Comparison of ENCODE assay signal across 8 cellular contexts in genomic region chr22:37626144-37626543, GRCh38. TPM values are rescaled to one million over a fixed set of nuclear protein-coding genes. Genes with fewer than 3 reads are reported as not detected.
DNase-seq lines count a peak whose midpoint lies in the region; ATAC-seq and TF ChIP-seq lines count a peak whose summit lies in the region.
"Had no signal": no experiment of that assay in that cellular context is flagged by ENCODE, and none has a peak within 500 bp of the region (broad histone marks: within the 10 kb centered on the region; RNA-seq: fewer than 3 reads in every experiment).

No MANE protein-coding gene starts in this region.

- peaks cover 3% of the 10 kb centered on the region for H3K36me3 Mint-ChIP-seq in CD4-positive, CD25-positive, alpha-beta regulatory T cell

- peaks cover 59% of the 10 kb centered on the region for H3K4me1 ChIP-seq in CD4-positive, CD25-positive, alpha-beta regulatory T cell (ENCODE audit: control insufficient read depth, insufficient read depth, low read length, poor library complexity, severe bottlenecking)

- no peak for TF ChIP-seq CTCF in astrocyte of the cerebellum (IDR thresholded peaks at IDR 0.05; ENCODE audit: low read depth, low read length, missing control alignments)

- no peaks in the 10 kb centered on the region for H3K27me3 ChIP-seq in CD4-positive, CD25-positive, alpha-beta regulatory T cell (ENCODE audit: control insufficient read depth, insufficient read depth, low read length)

- peak overlapping the region in 1 of 4 donors; percentile 31 for H3K4me3 Mint-ChIP-seq in CD4-positive, CD25-positive, alpha-beta regulatory T cell

- DNase-seq in CD4-positive, CD25-positive, alpha-beta regulatory T cell = no peak
- DNase-seq in astrocyte of the cerebellum (ENCODE audit: low read depth) (peak; percentile 28), mucosa of gallbladder (ENCODE audit: low spot score) (peak; percentile 59), NCI-H69 (lab: John Stamatoyannopoulos, UW) (no peak)
- DNase-seq: DMS79 treated with DMSO at 0.1 percent for 48 hours, NCI-H1694 had no signal

- no peaks in the 10 kb centered on the region for H3K36me3 ChIP-seq in CD4-positive, CD25-positive, alpha-beta regulatory T cell (ENCODE audit: control insufficient read depth, insufficient read depth, low read length)

- in situ Hi-C loops in astrocyte of the cerebellum (cut with HindIII; ENCODE audit: low sequenced_read_pairs) = no loop called here

- H3K9me3 Mint-ChIP-seq in CD4-positive, CD25-positive, alpha-beta regulatory T cell = no peaks in the 10 kb centered on the region

- no peak overlapping the region for H3K4me3 ChIP-seq in CD4-positive, CD25-positive, alpha-beta regulatory T cell (ENCODE audit: low read depth, low read length)
- H3K4me3 ChIP-seq in astrocyte of the cerebellum (ENCODE audit: low read depth, low read length) = no peak overlapping the region

- peak overlapping the region in 2 of 3 donors; percentile 84 to 92 for H3K27ac Mint-ChIP-seq in CD4-positive, CD25-positive, alpha-beta regulatory T cell

- no peaks in the 10 kb centered on the region for H3K27me3 Mint-ChIP-seq in CD4-positive, CD25-positive, alpha-beta regulatory T cell

- no peak for ATAC-seq in CD4-positive, CD25-positive, alpha-beta regulatory T cell (ENCODE audit: low read depth in 2 of 2)
- ATAC-seq in GM19351 (IDR thresholded peaks at IDR 0.05; ENCODE audit: unreplicated experiment) (no peak), GM19035 (IDR thresholded peaks at IDR 0.05; ENCODE audit: unreplicated experiment) (no peak)

- H3K9me3 ChIP-seq in CD4-positive, CD25-positive, alpha-beta regulatory T cell (ENCODE audit: control insufficient read depth in 2 of 2, low read length in 2 of 2) = no peaks in the 10 kb centered on the region

- peaks cover 0 to 71% (median 26%) of the 10 kb centered on the region in 4 donors for H3K4me1 Mint-ChIP-seq in CD4-positive, CD25-positive, alpha-beta regulatory T cell

- peak overlapping the region; percentile 81 for H3K27ac ChIP-seq in CD4-positive, CD25-positive, alpha-beta regulatory T cell (ENCODE audit: insufficient read depth, low read length, poor library complexity, severe bottlenecking)

RNA-seq across cellular contexts. Expression of gene SH3BP1, which starts 13.3 kb away (rescaled TPM):
- total RNA-seq in CD4-positive, CD25-positive, alpha-beta regulatory T cell = 126 TPM
- 10 to 100 TPM; 10.1 to 17.8 (median 16.2) TPM for polyA plus RNA-seq in CD4-positive, CD25-positive, alpha-beta regulatory T cell
- total RNA-seq in mucosa of gallbladder = 13.6 TPM

RNA-seq across cellular contexts. Expression of gene GGA1, which starts 17.5 kb away (rescaled TPM):
- total RNA-seq in CD4-positive, CD25-positive, alpha-beta regulatory T cell = 69.7 TPM
- 10 to 100 TPM; 14.0 to 19.8 (median 16.8) TPM for polyA plus RNA-seq in CD4-positive, CD25-positive, alpha-beta regulatory T cell
- 81.5 TPM for total RNA-seq in mucosa of gallbladder

RNA-seq across cellular contexts. Expression of gene PDXP, which starts 32.4 kb away (rescaled TPM):
- 2.0 TPM for total RNA-seq in CD4-positive, CD25-positive, alpha-beta regulatory T cell
- polyA plus RNA-seq in CD4-positive, CD25-positive, alpha-beta regulatory T cell = 1 to 10 TPM; 1.1 to 5.8 (median 3.4) TPM
- 12.1 TPM for total RNA-seq in mucosa of gallbladder

RNA-seq across cellular contexts. Expression of gene LGALS2, which starts 46.3 kb away (rescaled TPM):
- not detected for total RNA-seq in CD4-positive, CD25-positive, alpha-beta regulatory T cell
- polyA plus RNA-seq in CD4-positive, CD25-positive, alpha-beta regulatory T cell = under 1 TPM in 2 of 4 donors, not detected in 2; 0.41 to 0.49 TPM
- 776 TPM for total RNA-seq in mucosa of gallbladder

RNA-seq across cellular contexts. Expression of gene LGALS1, which starts 49.3 kb away (rescaled TPM):
- total RNA-seq in CD4-positive, CD25-positive, alpha-beta regulatory T cell = 209 TPM
- polyA plus RNA-seq in CD4-positive, CD25-positive, alpha-beta regulatory T cell = 100 to 1,000 TPM; 321 to 829 (median 545) TPM
- 587 TPM for total RNA-seq in mucosa of gallbladder

Comparison
In these comparisons a context has a peak if more than half of its experiments do, and no peak if none do; other contexts are left out.
1. DNase-seq: peak in astrocyte of the cerebellum (single experiment) and mucosa of gallbladder (single experiment); none in CD4-positive, CD25-positive, alpha-beta regulatory T cell (0 of 3) and NCI-H69 (single experiment).